19 cellular contexts compared by ENCODE assay signal in genomic region chr18:70139138-70139537, GRCh38.
"Had no signal": no experiment of that assay in that cellular context is flagged by ENCODE, and none has a peak within 500 bp of the region (broad histone marks: within the 10 kb centered on the region; RNA-seq: fewer than 3 reads in every experiment).

No MANE protein-coding gene starts in this region.

- H3K27ac Mint-ChIP-seq: nephron progenitor cell had no signal

- H3K9me3 Mint-ChIP-seq: nephron progenitor cell had no signal

- H3K4me3 Mint-ChIP-seq: naive thymus-derived CD4-positive, alpha-beta T cell; nephron progenitor cell had no signal

- H3K4me1 Mint-ChIP-seq: nephron progenitor cell had no signal

- H3K27me3 Mint-ChIP-seq: naive thymus-derived CD4-positive, alpha-beta T cell had no signal

- H3K27ac ChIP-seq: gastrocnemius medialis, neutrophil had no signal

- H3K9me3 ChIP-seq: gastrocnemius medialis, neutrophil had no signal

- FAIRE-seq: endometrium, small intestine had no signal

- ATAC-seq: esophagus mucosa; gastrocnemius medialis; left cardiac atrium; left ventricle myocardium superior; naive thymus-derived CD4-positive, alpha-beta T cell; right cardiac atrium had no signal

- H3K27me3 ChIP-seq: gastrocnemius medialis, neutrophil had no signal

- H3K4me1 ChIP-seq: gastrocnemius medialis had no signal

- H3K4me3 ChIP-seq: gastrocnemius medialis, lung had no signal

- DNase-seq: central memory CD4-positive, alpha-beta T cell; cortex of kidney; effector memory CD4-positive, alpha-beta T cell; gastrocnemius medialis; glutamatergic neuron; left cardiac atrium; left ventricle myocardium superior; mesendoderm; naive thymus-derived CD4-positive, alpha-beta T cell; nephron progenitor cell; right cardiac atrium; small intestine; stimulated activated CD4-positive, alpha-beta T cell treated with anti-CD3 and anti-CD28 coated beads, Interleukin-12 subunit alpha, Interleukin-12 subunit beta, amount 100 ng/mL, for 4 hours; stimulated activated naive CD4-positive, alpha-beta T cell treated with Interleukin-2 at 50 U/mL for 16 hours; trophoblast cell had no signal
